12 cellular contexts compared by ENCODE assay signal in genomic region chr2:42028571-42029148, GRCh38. TPM values are rescaled to one million over a fixed set of nuclear protein-coding genes. Genes with fewer than 3 reads are reported as not detected.
A peak's percentile ranks its signal among the peaks of the same experiment; 100 is the strongest.
DNase-seq lines count a peak whose midpoint lies in the region; ATAC-seq, FAIRE-seq and TF ChIP-seq lines count a peak whose summit lies in the region.
"Had no signal": no experiment of that assay in that cellular context is flagged by ENCODE, and none has a peak within 500 bp of the region (broad histone marks: within the 10 kb centered on the region; RNA-seq: fewer than 3 reads in every experiment).

No MANE protein-coding gene starts in this region.

- H3K9me2 ChIP-seq in SK-N-SH, result no peaks in the 10 kb centered on the region

- H3K9ac ChIP-seq in SK-N-SH, result no peak overlapping the region
- H3K9ac ChIP-seq in GM12878 (ENCODE audit: control insufficient read depth, insufficient read depth, low read length), result peak overlapping the region; percentile 34; the same call in 1 of the 2 replicates

- BruUV-seq in GM12878 (replicated peaks; lab: Mats Ljungman, UMichigan), result no TSS peak

- H3K4me2 ChIP-seq in SK-N-SH (no peak overlapping the region), GM12878 (ENCODE audit: control insufficient read depth, insufficient read depth) (peak overlapping the region; percentile 89)

- no peaks in the 10 kb centered on the region for H3F3A ChIP-seq in SK-N-SH (replicated peaks; ENCODE audit: insufficient read depth)

- no peaks in the 10 kb centered on the region for H3K36me3 Mint-ChIP-seq in activated naive CD8-positive, alpha-beta T cell treated with anti-CD3 and anti-CD28 coated beads, Interleukin-2, amount 50 U/mL, for 24 hours (ENCODE audit: low read depth)

- H3K4me1 ChIP-seq in SK-N-SH (ENCODE audit: control insufficient read depth in 1 of 2, insufficient read depth in 2 of 2, low read depth in 1 of 2, low read length in 1 of 2), result peaks cover 30 to 32% of the 10 kb centered on the region in 2 experiments
- peaks cover 40% of the 10 kb centered on the region for H3K4me1 ChIP-seq in GM12878 (ENCODE audit: control insufficient read depth, insufficient read depth, low read length)
- peaks cover 0 to 7% of the 10 kb centered on the region in 2 donors for H3K4me1 ChIP-seq in uterus

- SMC1A ChIA-PET in GM12878 (lab: Charles Lee; ENCODE audit: uncharacterized antibody, unreplicated experiment), result interaction anchor here (0.7 to 1.1 kb wide), 2 partner anchors 9 to 25 kb away, joined by 3 read pairs; no protein-coding TSS in a partner anchor

- H3K27me3 ChIP-seq in SK-N-SH (ENCODE audit: insufficient read depth), result no peaks in the 10 kb centered on the region
- H3K27me3 ChIP-seq in GM12878 (replicated peaks in 1 of 2; ENCODE audit: control insufficient read depth in 2 of 2, insufficient read depth in 2 of 2, low read length in 1 of 2), result no peaks in the 10 kb centered on the region; a peak in 2 of 4 replicates
- H3K27me3 ChIP-seq in uterus, result no peaks in the 10 kb centered on the region

- H3K9me3 ChIP-seq in SK-N-SH, result no peaks in the 10 kb centered on the region
- no peaks in the 10 kb centered on the region; the same call in 1 of the 3 replicates for H3K9me3 ChIP-seq in GM12878 (replicated peaks; ENCODE audit: control insufficient read depth, insufficient read depth, low read length)
- H3K9me3 ChIP-seq in uterus, result no peaks in the 10 kb centered on the region

- POLR2A ChIA-PET in SK-N-SH (lab: Yijun Ruan, JAX), result interaction anchor here (0.6 to 2.3 kb wide), 3 partner anchors 15 to 20 kb away, joined by 3 to 15 read pairs (median 4); partner anchors contain the start of gene PKDCC
- POLR2A ChIA-PET in GM12878 (lab: Charles Lee), result no interaction called here

- in situ Hi-C loops in GM12878 (cut with MboI), result no loop called here

- CTCF ChIA-PET in SK-N-SH (lab: Yijun Ruan, JAX) (interaction anchor here (0.6 to 2.1 kb wide), 7 partner anchors 14 to 159 kb away, joined by 3 to 10 read pairs (median 3); no protein-coding TSS in a partner anchor), GM12878 (lab: Yijun Ruan, JAX) (interaction anchor here (0.6 to 1.9 kb wide), 4 partner anchors 58 to 322 kb away, joined by 3 to 8 read pairs (median 6); no protein-coding TSS in a partner anchor)

- H3K27me3 Mint-ChIP-seq in activated naive CD8-positive, alpha-beta T cell treated with anti-CD3 and anti-CD28 coated beads, Interleukin-2, amount 50 U/mL, for 24 hours, result peaks cover 10% of the 10 kb centered on the region

- no peak overlapping the region for H3K4me3 Mint-ChIP-seq in activated naive CD8-positive, alpha-beta T cell treated with anti-CD3 and anti-CD28 coated beads, Interleukin-2, amount 50 U/mL, for 24 hours
- H3K4me3 Mint-ChIP-seq: activated CD4-positive, alpha-beta memory T cell treated with anti-CD3 and anti-CD28 coated beads, Interleukin-2, amount 10 ng/mL, durations not matched to agents 7 days and 5 days; memory B cell had no signal

- WGBS in SK-N-SH (ENCODE audit: low lambda C conversion rate), result 85% methylated on average over 8 of the region's 8 CpGs
- 3% methylated on average over 8 of the region's 8 CpGs for WGBS in GM12878 (ENCODE audit: insufficient coverage, insufficient replicate concordance, low lambda C conversion rate, missing lambda C conversion rate)

- DNase-seq in SK-N-SH (no peak), GM12878 (ENCODE audit: low read depth, low spot score) (peak; percentile 66), uterus (peak in 1 of 2 donors; percentile 51), OCI-M2 (lab: John Stamatoyannopoulos, UW; ENCODE audit: unreplicated experiment) (no peak), coronary artery (ENCODE audit: low spot score) (no peak)
- no peak for DNase-seq in activated naive CD8-positive, alpha-beta T cell treated with anti-CD3 and anti-CD28 coated beads, Interleukin-2, amount 50 U/mL, for 24 hours
- DNase-seq: activated CD4-positive, alpha-beta memory T cell treated with anti-CD3 and anti-CD28 coated beads, Interleukin-2, amount 10 ng/mL, durations not matched to agents 7 days and 5 days; NCI-H510A had no signal

- ATAC-seq in SK-N-SH treated with all-trans-retinoic acid at 6 μM for 48 hours, result no peak
- ATAC-seq in HG03066 (IDR thresholded peaks at IDR 0.05; ENCODE audit: low read depth, unreplicated experiment), result peak; percentile 70
- ATAC-seq in GM12878, result peak; percentile 75
- ATAC-seq in activated naive CD8-positive, alpha-beta T cell treated with anti-CD3 and anti-CD28 coated beads, Interleukin-2, amount 50 U/mL, for 24 hours, result no peak

- H3K4me1 Mint-ChIP-seq in activated naive CD8-positive, alpha-beta T cell treated with anti-CD3 and anti-CD28 coated beads, Interleukin-2, amount 50 U/mL, for 24 hours, result peaks cover 4% of the 10 kb centered on the region
- H3K4me1 Mint-ChIP-seq: activated CD4-positive, alpha-beta memory T cell treated with anti-CD3 and anti-CD28 coated beads, Interleukin-2, amount 10 ng/mL, durations not matched to agents 7 days and 5 days had no signal

- TF ChIP-seq RAD21 in SK-N-SH (IDR thresholded peaks at IDR 0.05; ENCODE audit: low read length) (no peak), GM12878 (IDR thresholded peaks at IDR 0.05; ENCODE audit: insufficient read depth, low read depth, low read length) (no peak)

- H3K27ac ChIP-seq in SK-N-SH (ENCODE audit: low read depth in 2 of 2, low read length in 1 of 2) (no peak overlapping the region), GM12878 (ENCODE audit: control insufficient read depth, insufficient read depth) (peak overlapping the region; percentile 51), uterus (peak overlapping the region; percentile 16 to 32), coronary artery (no peak overlapping the region)

- no peaks in the 10 kb centered on the region for H3K9me3 Mint-ChIP-seq in activated naive CD8-positive, alpha-beta T cell treated with anti-CD3 and anti-CD28 coated beads, Interleukin-2, amount 50 U/mL, for 24 hours
- H3K9me3 Mint-ChIP-seq: activated CD4-positive, alpha-beta memory T cell treated with anti-CD3 and anti-CD28 coated beads, Interleukin-2, amount 10 ng/mL, durations not matched to agents 7 days and 5 days had no signal

- no peak for FAIRE-seq in GM12878 (lab: Jason Lieb, UNC)
- FAIRE-seq: A204.1 had no signal

- H4K20me1 ChIP-seq in SK-N-SH (ENCODE audit: insufficient read depth), result no peaks in the 10 kb centered on the region
- no peaks in the 10 kb centered on the region for H4K20me1 ChIP-seq in GM12878 (ENCODE audit: control insufficient read depth, insufficient read depth)

- H3K36me3 ChIP-seq in SK-N-SH (replicated peaks in 1 of 2; ENCODE audit: control insufficient read depth in 1 of 2, insufficient read depth in 2 of 2, low read length in 1 of 2) (no peaks in the 10 kb centered on the region), GM12878 (ENCODE audit: control insufficient read depth in 2 of 2, insufficient read depth in 2 of 2, low read length in 1 of 2) (no peaks in the 10 kb centered on the region), uterus (no peaks in the 10 kb centered on the region)

- H3K4me3 ChIP-seq in SK-N-SH (ENCODE audit: low read depth in 2 of 2, low read length in 1 of 2) (no peak overlapping the region), GM12878 (no peak overlapping the region), uterus (no peak overlapping the region), coronary artery (no peak overlapping the region)

- RAD21 ChIA-PET in GM12878 (lab: Charles Lee; ENCODE audit: unreplicated experiment), result interaction anchor here (0.5 to 0.9 kb wide), 2 partner anchors 147 to 159 kb away, joined by 3 to 4 read pairs; no protein-coding TSS in a partner anchor

- H3K27ac Mint-ChIP-seq in activated naive CD8-positive, alpha-beta T cell treated with anti-CD3 and anti-CD28 coated beads, Interleukin-2, amount 50 U/mL, for 24 hours, result no peak overlapping the region
- H3K27ac Mint-ChIP-seq: activated CD4-positive, alpha-beta memory T cell treated with anti-CD3 and anti-CD28 coated beads, Interleukin-2, amount 10 ng/mL, durations not matched to agents 7 days and 5 days; memory B cell had no signal

- no peaks in the 10 kb centered on the region for H3K79me2 ChIP-seq in SK-N-SH (ENCODE audit: insufficient read depth)
- no peaks in the 10 kb centered on the region for H3K79me2 ChIP-seq in GM12878 (ENCODE audit: control insufficient read depth, insufficient read depth, low read length)

- TF ChIP-seq CTCF in SK-N-SH (IDR thresholded peaks at IDR 0.05), result no peak
- no peak for TF ChIP-seq CTCF in GM12878 (IDR thresholded peaks at IDR 0.05 in 2 of 3, conservative IDR thresholded peaks at IDR 0.05 in 1 of 3; ENCODE audit: control insufficient read depth in 2 of 3, extremely low read depth in 1 of 3, insufficient read depth in 1 of 3, low read depth in 3 of 3, low read length in 3 of 3)
- TF ChIP-seq CTCF in uterus (IDR thresholded peaks at IDR 0.05), result no peak
- TF ChIP-seq CTCF in coronary artery (IDR thresholded peaks at IDR 0.05), result no peak

- peak overlapping the region; percentile 12; the same call in 1 of the 2 replicates for H2AFZ ChIP-seq in SK-N-SH (ENCODE audit: low read depth)
- H2AFZ ChIP-seq in GM12878 (ENCODE audit: control insufficient read depth, low read depth, low read length), result peak overlapping the region; percentile 42

- no peak for TF ChIP-seq POLR2A in GM12878 (IDR thresholded peaks at IDR 0.05; ENCODE audit: low read depth, low read length)
- TF ChIP-seq POLR2A in uterus (IDR thresholded peaks at IDR 0.05), result no peak

- TF ChIP-seq EP300 in SK-N-SH (IDR thresholded peaks at IDR 0.05; ENCODE audit: borderline replicate concordance in 1 of 2, low read depth in 1 of 2, low read length in 1 of 2), result no peak
- no peak for TF ChIP-seq EP300 in GM12878 (IDR thresholded peaks at IDR 0.05; ENCODE audit: borderline replicate concordance in 1 of 2, control insufficient read depth in 1 of 2, low read depth in 2 of 2, low read length in 2 of 2)

- intact Hi-C loops in GM12878 (cut with micrococcal nuclease; ENCODE audit: unreplicated experiment) (no loop called here), uterus (cut with DNase I; ENCODE audit: low total_unique reads) (no loop called here)

RNA-seq across cellular contexts. Expression of gene PKDCC, which starts 19.2 kb away (rescaled TPM):
- polyA plus RNA-seq in SK-N-SH (2012; rRNA removed) (16.0 and 19.5 TPM in 2 replicates), GM12878 (2011; rRNA removed) (0.24 TPM in 1 of 2 replicates, not detected in the other), GM12878 (2014; fragmentation: Illumina TruSeq; extraction: Trizol) (4.0 and 5.6 TPM in 2 replicates), GM12878 (2014; fragmentation: Nextera tagmentation; extraction: Ambion mirVana) (under 1 TPM; 0.13 to 0.16 TPM), GM12878 (2014; rRNA removed) (7.1 and 10.2 TPM in 2 replicates), GM12878 (2016; fragmentation: Nextera tagmentation; extraction: Ambion mirVana) (under 1 TPM; 0.15 to 0.25 TPM)
- 6.9 and 10.5 TPM in 2 replicates for polyA plus RNA-seq in SK-N-SH (2012; cell fraction: cytosol; rRNA removed)
- 57.7 and 96.1 TPM in 2 replicates for polyA plus RNA-seq in SK-N-SH (2012; cell fraction: nucleus; rRNA removed)
- not detected in 2 replicates for total RNA-seq in GM12878 (2013; cell fraction: nucleolus; rRNA removed)
- total RNA-seq in GM12878 (2014; rRNA removed) (4.9 and 5.9 TPM in 2 replicates), GM12878 (2014; rRNA removed; fragmentation: Illumina TruSeq; extraction: Trizol) (4.2 and 5.2 TPM in 2 replicates), GM12878 (2021) (4.3 TPM in 2 replicates), uterus (100 to 1,000 TPM in 2 of 4 donors, 10 to 100 TPM in 2; 34.1 to 244 (median 109) TPM)
- 1.6 TPM for polyA plus RNA-seq in GM12878 (2011; ENCODE audit: low read depth)
- 0.17 TPM in 1 of 2 replicates, not detected in the other for polyA plus RNA-seq in GM12878 (2011; cell fraction: cytosol; rRNA removed)
- 0.46 and 0.51 TPM in 2 replicates for polyA plus RNA-seq in GM12878 (2011; cell fraction: nucleus; rRNA removed)
- polyA plus RNA-seq in GM12878 (2012), result 1.8 and 3.6 TPM in 2 replicates
- polyA minus RNA-seq in GM12878 (2011; rRNA and poly(A)+ RNA removed), result not detected in 2 replicates
- not detected in 2 replicates for polyA minus RNA-seq in GM12878 (2011; cell fraction: cytosol; rRNA and poly(A)+ RNA removed)
- polyA minus RNA-seq in GM12878 (2011; cell fraction: nucleus; rRNA and poly(A)+ RNA removed), result 0.77 TPM in 1 of 2 replicates, not detected in the other
- total RNA-seq: activated CD4-positive, alpha-beta memory T cell treated with anti-CD3 and anti-CD28 coated beads, Interleukin-2, amount 10 ng/mL, durations not matched to agents 7 days and 5 days had no signal

Comparison
In these comparisons a context has a peak if more than half of its experiments do, and no peak if none do; other contexts are left out.
1. H3K27ac ChIP-seq: peak in GM12878 (single experiment) and uterus (2 of 2); none in SK-N-SH (0 of 2) and coronary artery (0 of 2).
2. ATAC-seq: peak in HG03066 (single experiment) and GM12878 (single experiment); none in SK-N-SH treated with all-trans-retinoic acid at 6 μM for 48 hours (single experiment) and activated naive CD8-positive, alpha-beta T cell treated with anti-CD3 and anti-CD28 coated beads, Interleukin-2, amount 50 U/mL, for 24 hours (single experiment).
3. RNA of gene PKDCC, which starts 19.2 kb away (total RNA-seq): 34.1 to 244 TPM in uterus; 4.2 to 5.9 TPM in GM12878; every median in the first group is over 4 times any median in the second.
4. Of the 26 proteins assayed by ChIP-seq in both GM12878 and SK-N-SH: peak only in GM12878: FOXM1, GABPA, MEF2A, NFIC and TAF1; only in SK-N-SH: none; in both: none; in neither: 21.